Comparison of ENCODE assay signal across 8 cellular contexts in genomic region chr20:63709149-63709527, GRCh38. TPM values are rescaled to one million over a fixed set of nuclear protein-coding genes. Genes with fewer than 3 reads are reported as not detected.
A peak's percentile ranks its signal among the peaks of the same experiment; 100 is the strongest.
DNase-seq lines count a peak whose midpoint lies in the region; ATAC-seq and TF ChIP-seq lines count a peak whose summit lies in the region.

No MANE protein-coding gene starts in this region.

- 82% methylated on average over 9 of the region's 17 CpGs for WGBS in right lobe of liver (ENCODE audit: insufficient coverage, low coverage, low lambda C conversion rate, missing lambda C conversion rate)

- H3K4me3 ChIP-seq in right lobe of liver, result no peak overlapping the region
- peak overlapping the region; percentile 94 for H3K4me3 ChIP-seq in thoracic aorta

- peaks cover 47% of the 10 kb centered on the region for H3K36me3 Mint-ChIP-seq in activated naive CD8-positive, alpha-beta T cell treated with anti-CD3 and anti-CD28 coated beads, Interleukin-2, amount 10 ng/mL, durations not matched to agents 7 days and 5 days

- H3K27ac Mint-ChIP-seq in activated naive CD8-positive, alpha-beta T cell treated with anti-CD3 and anti-CD28 coated beads, Interleukin-2, amount 10 ng/mL, durations not matched to agents 7 days and 5 days, result no peak overlapping the region

- H3K36me3 ChIP-seq in right lobe of liver (peaks cover 0 to 23% (median 8%) of the 10 kb centered on the region in 4 donors), thoracic aorta (peaks cover 33% of the 10 kb centered on the region)

- TF ChIP-seq CTCF in right lobe of liver (IDR thresholded peaks at IDR 0.05) (no peak), thoracic aorta (IDR thresholded peaks at IDR 0.05) (no peak)

- H3K9me3 ChIP-seq in right lobe of liver (no peaks in the 10 kb centered on the region), thoracic aorta (no peaks in the 10 kb centered on the region)

- no peak for ATAC-seq in activated naive CD8-positive, alpha-beta T cell treated with anti-CD3 and anti-CD28 coated beads, Interleukin-2, amount 10 ng/mL, durations not matched to agents 7 days and 5 days (ENCODE audit: low read depth)
- ATAC-seq in right lobe of liver (no peak), thoracic aorta (ENCODE audit: insufficient number of reproducible peaks, low FRiP score, low read depth) (no peak), GM18498 (IDR thresholded peaks at IDR 0.05; ENCODE audit: unreplicated experiment) (no peak), HG02642 (IDR thresholded peaks at IDR 0.05; ENCODE audit: poor library complexity, unreplicated experiment) (no peak)

- POLR2A ChIA-PET in activated naive CD8-positive, alpha-beta T cell treated with anti-CD3 and anti-CD28 coated beads, Interleukin-2, amount 10 ng/mL, durations not matched to agents 7 days and 5 days (lab: Charles Lee), result interaction anchor here (0.6 to 5.9 kb wide), 6 partner anchors 16 to 156 kb away, joined by 3 to 98 read pairs (median 20); partner anchors contain the start of genes LIME1, SLC2A4RG and TPD52L2

- peak; percentile 2 for DNase-seq in activated gamma-delta T cell treated with Interleukin-2 at 50 U/mL for 16 hours
- DNase-seq in activated gamma-delta T cell (lab: John Stamatoyannopoulos, UW), result no peak
- no peak for DNase-seq in activated naive CD8-positive, alpha-beta T cell treated with anti-CD3 and anti-CD28 coated beads, Interleukin-2, amount 10 ng/mL, durations not matched to agents 7 days and 5 days
- peak in 2 of 3 donors; percentile 14 to 32 for DNase-seq in right lobe of liver
- no peak for DNase-seq in thoracic aorta (ENCODE audit: low spot score)
- no peak for DNase-seq in SKM-1 treated with dmso at 0.1 percent for 144 hours (lab: John Stamatoyannopoulos, UW; ENCODE audit: unreplicated experiment)

- H3K27me3 Mint-ChIP-seq in activated naive CD8-positive, alpha-beta T cell treated with anti-CD3 and anti-CD28 coated beads, Interleukin-2, amount 10 ng/mL, durations not matched to agents 7 days and 5 days, result no peaks in the 10 kb centered on the region

- H3K9me3 Mint-ChIP-seq in activated naive CD8-positive, alpha-beta T cell treated with anti-CD3 and anti-CD28 coated beads, Interleukin-2, amount 10 ng/mL, durations not matched to agents 7 days and 5 days, result no peaks in the 10 kb centered on the region

- H3K27ac ChIP-seq in right lobe of liver (no peak overlapping the region), thoracic aorta (no peak overlapping the region)

- intact Hi-C loops in right lobe of liver (cut with DNase I), result no loop called here

- peaks cover 38% of the 10 kb centered on the region for H3K4me1 Mint-ChIP-seq in activated naive CD8-positive, alpha-beta T cell treated with anti-CD3 and anti-CD28 coated beads, Interleukin-2, amount 10 ng/mL, durations not matched to agents 7 days and 5 days

- no peaks in the 10 kb centered on the region for H3K27me3 ChIP-seq in right lobe of liver
- H3K27me3 ChIP-seq in thoracic aorta (replicated peaks; ENCODE audit: insufficient read depth), result no peaks in the 10 kb centered on the region

- H3K4me1 ChIP-seq in right lobe of liver (peaks cover 0 to 18% (median 4%) of the 10 kb centered on the region in 4 donors), thoracic aorta (ENCODE audit: control insufficient read depth in 1 of 2, low read depth in 2 of 2) (peaks cover 22 to 27% of the 10 kb centered on the region in 2 donors)

- peak overlapping the region; percentile 87 for H3K4me3 Mint-ChIP-seq in activated naive CD8-positive, alpha-beta T cell treated with anti-CD3 and anti-CD28 coated beads, Interleukin-2, amount 10 ng/mL, durations not matched to agents 7 days and 5 days

- no peak for TF ChIP-seq POLR2A in right lobe of liver (IDR thresholded peaks at IDR 0.05)

RNA-seq across cellular contexts. Expression of gene ZGPAT, which starts 1.3 kb away (rescaled TPM):
- 10 to 100 TPM; 43.0 to 44.5 TPM for total RNA-seq in activated naive CD8-positive, alpha-beta T cell treated with anti-CD3 and anti-CD28 coated beads, Interleukin-2, amount 10 ng/mL, durations not matched to agents 7 days and 5 days
- total RNA-seq in right lobe of liver, result 10 to 100 TPM; 18.7 to 68.9 (median 31.9) TPM
- 10 to 100 TPM; 32.6 to 41.1 TPM for total RNA-seq in thoracic aorta

RNA-seq across cellular contexts. Expression of gene ARFRP1, which starts 1.4 kb away (rescaled TPM):
- total RNA-seq in activated naive CD8-positive, alpha-beta T cell treated with anti-CD3 and anti-CD28 coated beads, Interleukin-2, amount 10 ng/mL, durations not matched to agents 7 days and 5 days, result 10 to 100 TPM; 68.8 to 73.1 TPM
- total RNA-seq in right lobe of liver (10 to 100 TPM; 16.0 to 22.2 (median 20.2) TPM), thoracic aorta (10 to 100 TPM; 56.4 to 57.8 TPM)

RNA-seq across cellular contexts. Expression of gene TNFRSF6B, which starts 12.7 kb away (rescaled TPM):
- total RNA-seq in activated naive CD8-positive, alpha-beta T cell treated with anti-CD3 and anti-CD28 coated beads, Interleukin-2, amount 10 ng/mL, durations not matched to agents 7 days and 5 days, result not detected
- total RNA-seq in right lobe of liver, result 1 to 10 TPM in 1 of 6 experiments, under 1 TPM in 2, not detected in 3; 0.56 to 1.0 (median 0.62) TPM
- 10 to 100 TPM; 32.9 to 98.9 TPM for total RNA-seq in thoracic aorta

RNA-seq across cellular contexts. Expression of gene LIME1, which starts 27.3 kb away (rescaled TPM):
- total RNA-seq in activated naive CD8-positive, alpha-beta T cell treated with anti-CD3 and anti-CD28 coated beads, Interleukin-2, amount 10 ng/mL, durations not matched to agents 7 days and 5 days, result 100 to 1,000 TPM; 144 to 159 TPM
- 100 to 1,000 TPM in 2 of 6 experiments, 10 to 100 TPM in 4; 37.0 to 118 (median 65.5) TPM for total RNA-seq in right lobe of liver
- total RNA-seq in thoracic aorta, result 10 to 100 TPM; 15.6 to 26.5 TPM

RNA-seq across cellular contexts. Expression of gene SLC2A4RG, which starts 30.4 kb away (rescaled TPM):
- total RNA-seq in activated naive CD8-positive, alpha-beta T cell treated with anti-CD3 and anti-CD28 coated beads, Interleukin-2, amount 10 ng/mL, durations not matched to agents 7 days and 5 days, result 100 to 1,000 TPM; 128 to 134 TPM
- total RNA-seq in right lobe of liver, result 100 to 1,000 TPM in 2 of 6 experiments, 10 to 100 TPM in 4; 36.0 to 180 (median 73.8) TPM
- total RNA-seq in thoracic aorta, result 100 to 1,000 TPM in 1 of 2 donors, 10 to 100 TPM in 1; 36.2 to 103 TPM

Comparison
In these comparisons a context has a peak if more than half of its experiments do, and no peak if none do; other contexts are left out.
1. DNase-seq: peak in activated gamma-delta T cell treated with Interleukin-2 at 50 U/mL for 16 hours (single experiment) and right lobe of liver (2 of 3); none in activated gamma-delta T cell (single experiment), activated naive CD8-positive, alpha-beta T cell treated with anti-CD3 and anti-CD28 coated beads, Interleukin-2, amount 10 ng/mL, durations not matched to agents 7 days and 5 days (single experiment), thoracic aorta (single experiment) and SKM-1 treated with dmso at 0.1 percent for 144 hours (single experiment).
2. RNA of gene TNFRSF6B, which starts 12.7 kb away (total RNA-seq): 32.9 to 98.9 TPM in thoracic aorta; 0.56 to 1.0 TPM in right lobe of liver and not detected in activated naive CD8-positive, alpha-beta T cell treated with anti-CD3 and anti-CD28 coated beads, Interleukin-2, amount 10 ng/mL, durations not matched to agents 7 days and 5 days; every median in the first group is over 10 times any median in the second.